ENCODE assay signal across 6 cellular contexts in genomic region chr3:52198643-52199608, GRCh38. TPM values are rescaled to one million over a fixed set of nuclear protein-coding genes. Genes with fewer than 3 reads are reported as not detected.
DNase-seq lines count a peak whose midpoint lies in the region; ATAC-seq and TF ChIP-seq lines count a peak whose summit lies in the region.

No MANE protein-coding gene starts in this region.

- peak overlapping the region; percentile 99 for H3K4me3 Mint-ChIP-seq in activated T-helper 2 cell treated with anti-CD3 and anti-CD28 coated beads, Interferon-gamma antibody, Interleukin-2, Interleukin-4, amounts not matched to agents 10 μg/mL and 5 μg/mL and 100 μg/mL, durations not matched to agents 14 hours and 24 hours and 36 hours (ENCODE audit: low read depth)

- H3K36me3 Mint-ChIP-seq in activated T-helper 2 cell treated with anti-CD3 and anti-CD28 coated beads, Interferon-gamma antibody, Interleukin-2, Interleukin-4, amounts not matched to agents 10 μg/mL and 5 μg/mL and 100 μg/mL, durations not matched to agents 14 hours and 24 hours and 36 hours (ENCODE audit: low read depth): peaks cover 52% of the 10 kb centered on the region

- intact Hi-C loops in activated T-helper 2 cell treated with anti-CD3 and anti-CD28 coated beads, Interferon-gamma antibody, Interleukin-2, Interleukin-4, amounts not matched to agents 10 μg/mL and 5 μg/mL and 100 μg/mL, durations not matched to agents 14 hours and 24 hours and 36 hours (cut with micrococcal nuclease): loop anchor here (1.0 to 5.0 kb wide), 3 partner anchors 45 to 202 kb away; partner anchors contain the start of genes DUSP7, POC1A and RPL29

- no peak overlapping the region for H3K4ac ChIP-seq in mesendoderm (ENCODE audit: low read depth, low read length)

- no peak overlapping the region for H4K8ac ChIP-seq in mesendoderm (ENCODE audit: low read depth, low read length)

- peak overlapping the region; percentile 83 for H3K27ac ChIP-seq in DND-41 (ENCODE audit: low read length)
- no peak overlapping the region for H3K27ac ChIP-seq in mesendoderm (ENCODE audit: low read depth, low read length)

- H3K36me3 ChIP-seq in DND-41 (ENCODE audit: insufficient read depth, low read length) (peaks cover 41% of the 10 kb centered on the region), mesendoderm (ENCODE audit: control insufficient read depth, insufficient read depth, low read length) (peaks cover 5% of the 10 kb centered on the region)

- H3K9me3 Mint-ChIP-seq in activated T-helper 2 cell treated with anti-CD3 and anti-CD28 coated beads, Interferon-gamma antibody, Interleukin-2, Interleukin-4, amounts not matched to agents 10 μg/mL and 5 μg/mL and 100 μg/mL, durations not matched to agents 14 hours and 24 hours and 36 hours: no peaks in the 10 kb centered on the region

- DNase-seq in DND-41 (no peak), mesendoderm (no peak), hepatic stellate cell (ENCODE audit: low spot score) (no peak), NCI-H2029 (lab: John Stamatoyannopoulos, UW) (no peak)
- no peak for DNase-seq in activated T-helper 2 cell treated with anti-CD3 and anti-CD28 coated beads, Interferon-gamma antibody, Interleukin-2, Interleukin-4, amounts not matched to agents 10 μg/mL and 5 μg/mL and 100 μg/mL, durations not matched to agents 14 hours and 24 hours and 36 hours (ENCODE audit: low spot score)

- no peak for ATAC-seq in DND-41 (ENCODE audit: insufficient read depth, low read depth)
- no peak for ATAC-seq in HG02884 (IDR thresholded peaks at IDR 0.05; ENCODE audit: unreplicated experiment)

- H3K9ac ChIP-seq in DND-41 (ENCODE audit: low read depth, low read length) (peak overlapping the region; percentile 86), mesendoderm (ENCODE audit: low read length) (peak overlapping the region; percentile 97)

- TF ChIP-seq CTCF in DND-41 (IDR thresholded peaks at IDR 0.05; ENCODE audit: borderline replicate concordance, extremely low read depth, low read length, poor library complexity, severe bottlenecking): no peak

- H2BK120ac ChIP-seq in mesendoderm (ENCODE audit: low read depth, low read length): no peak overlapping the region

- H3K79me2 ChIP-seq in DND-41 (ENCODE audit: insufficient read depth, low read length) (peaks cover 24% of the 10 kb centered on the region), mesendoderm (ENCODE audit: control insufficient read depth, insufficient read depth, low read length) (peaks cover 3% of the 10 kb centered on the region)

- H3K27ac Mint-ChIP-seq in activated T-helper 2 cell treated with anti-CD3 and anti-CD28 coated beads, Interferon-gamma antibody, Interleukin-2, Interleukin-4, amounts not matched to agents 10 μg/mL and 5 μg/mL and 100 μg/mL, durations not matched to agents 14 hours and 24 hours and 36 hours: peak overlapping the region; percentile 88

- H3K18ac ChIP-seq in mesendoderm (ENCODE audit: low read length): peak overlapping the region; percentile 51

- peak overlapping the region; percentile 72 to 87 for H3K4me3 ChIP-seq in DND-41 (ENCODE audit: low read depth in 1 of 2, low read length in 2 of 2)
- H3K4me3 ChIP-seq in mesendoderm (ENCODE audit: low read length): peak overlapping the region; percentile 91

- no peaks in the 10 kb centered on the region for H3K9me3 ChIP-seq in DND-41 (ENCODE audit: insufficient read depth, low read length, severe bottlenecking)

- 0 out of 2 replicates have a peak, but pooled peaks cover 3% of the 10 kb centered on the region for H4K20me1 ChIP-seq in DND-41 (ENCODE audit: insufficient read depth, low read length)

- H3K23ac ChIP-seq in mesendoderm (ENCODE audit: low read length): no peak overlapping the region

- H3K4me2 ChIP-seq in DND-41 (ENCODE audit: insufficient read depth, low read length) (peak overlapping the region; percentile 97), mesendoderm (ENCODE audit: low read length) (peak overlapping the region; percentile 45)

- peaks cover 29% of the 10 kb centered on the region for H3K4me1 ChIP-seq in DND-41 (ENCODE audit: insufficient read depth, low read length)
- H3K4me1 ChIP-seq in mesendoderm (ENCODE audit: control insufficient read depth, low read depth, low read length): no peaks in the 10 kb centered on the region

- H3K27me3 Mint-ChIP-seq in activated T-helper 2 cell treated with anti-CD3 and anti-CD28 coated beads, Interferon-gamma antibody, Interleukin-2, Interleukin-4, amounts not matched to agents 10 μg/mL and 5 μg/mL and 100 μg/mL, durations not matched to agents 14 hours and 24 hours and 36 hours (ENCODE audit: low read depth): no peaks in the 10 kb centered on the region

- peak overlapping the region; percentile 98 for H3K56ac ChIP-seq in mesendoderm (ENCODE audit: low read length)

- peaks cover 54% of the 10 kb centered on the region for H3K4me1 Mint-ChIP-seq in activated T-helper 2 cell treated with anti-CD3 and anti-CD28 coated beads, Interferon-gamma antibody, Interleukin-2, Interleukin-4, amounts not matched to agents 10 μg/mL and 5 μg/mL and 100 μg/mL, durations not matched to agents 14 hours and 24 hours and 36 hours (ENCODE audit: low read depth)

- H2BK5ac ChIP-seq in mesendoderm (ENCODE audit: low read length): no peak overlapping the region

- H2AK5ac ChIP-seq in mesendoderm (ENCODE audit: low read length): no peak overlapping the region

- H2AFZ ChIP-seq in DND-41 (ENCODE audit: low read depth, low read length): peak overlapping the region; percentile 90

- H3K27me3 ChIP-seq in DND-41 (ENCODE audit: insufficient read depth, low read length, poor library complexity) (no peaks in the 10 kb centered on the region), mesendoderm (ENCODE audit: insufficient read depth, low read length, poor library complexity) (no peaks in the 10 kb centered on the region)

- WGBS in mesendoderm (ENCODE audit: extremely low coverage, insufficient coverage, low lambda C conversion rate): no CpG with 5 or more reads among the region's 14 CpGs

- no peak overlapping the region for H2BK15ac ChIP-seq in mesendoderm (replicated peaks; ENCODE audit: low read depth)

- H3K79me1 ChIP-seq in mesendoderm (ENCODE audit: low read length): peaks cover 7% of the 10 kb centered on the region

- no peak overlapping the region for H4K5ac ChIP-seq in mesendoderm (ENCODE audit: low read length)

RNA-seq across cellular contexts. Expression of gene ALAS1, which starts 1.0 kb away (rescaled TPM):
- 117 and 123 TPM in 2 replicates for total RNA-seq in activated T-helper 2 cell treated with anti-CD3 and anti-CD28 coated beads, Interferon-gamma antibody, Interleukin-2, Interleukin-4, amounts not matched to agents 10 μg/mL and 5 μg/mL and 100 μg/mL, durations not matched to agents 14 hours and 24 hours and 36 hours
- 27.9 TPM for polyA plus RNA-seq in mesendoderm (2013, experiment 1 of 2)
- polyA plus RNA-seq in mesendoderm (2013, experiment 2 of 2): 28.4 TPM

RNA-seq across cellular contexts. Expression of gene TLR9, which starts 26.5 kb away (rescaled TPM):
- total RNA-seq in activated T-helper 2 cell treated with anti-CD3 and anti-CD28 coated beads, Interferon-gamma antibody, Interleukin-2, Interleukin-4, amounts not matched to agents 10 μg/mL and 5 μg/mL and 100 μg/mL, durations not matched to agents 14 hours and 24 hours and 36 hours: 0.32 and 0.50 TPM in 2 replicates
- not detected for polyA plus RNA-seq in mesendoderm (2013, experiment 1 of 2)
- 0.01 TPM for polyA plus RNA-seq in mesendoderm (2013, experiment 2 of 2)

RNA-seq across cellular contexts. Expression of gene TWF2, which starts 40.0 kb away (rescaled TPM):
- total RNA-seq in activated T-helper 2 cell treated with anti-CD3 and anti-CD28 coated beads, Interferon-gamma antibody, Interleukin-2, Interleukin-4, amounts not matched to agents 10 μg/mL and 5 μg/mL and 100 μg/mL, durations not matched to agents 14 hours and 24 hours and 36 hours: 89.7 and 91.1 TPM in 2 replicates
- polyA plus RNA-seq in mesendoderm (2013, experiment 1 of 2): 29.5 TPM
- 29.7 TPM for polyA plus RNA-seq in mesendoderm (2013, experiment 2 of 2)

RNA-seq across cellular contexts. Expression of gene POC1A, which starts 44.7 kb away (rescaled TPM):
- 20.4 and 22.2 TPM in 2 replicates for total RNA-seq in activated T-helper 2 cell treated with anti-CD3 and anti-CD28 coated beads, Interferon-gamma antibody, Interleukin-2, Interleukin-4, amounts not matched to agents 10 μg/mL and 5 μg/mL and 100 μg/mL, durations not matched to agents 14 hours and 24 hours and 36 hours
- polyA plus RNA-seq in mesendoderm (2013, experiment 1 of 2): 14.1 TPM
- polyA plus RNA-seq in mesendoderm (2013, experiment 2 of 2): 13.8 TPM

RNA-seq across cellular contexts. Expression of gene PPM1M, which starts 46.6 kb away (rescaled TPM):
- 44.7 and 46.4 TPM in 2 replicates for total RNA-seq in activated T-helper 2 cell treated with anti-CD3 and anti-CD28 coated beads, Interferon-gamma antibody, Interleukin-2, Interleukin-4, amounts not matched to agents 10 μg/mL and 5 μg/mL and 100 μg/mL, durations not matched to agents 14 hours and 24 hours and 36 hours
- polyA plus RNA-seq in mesendoderm (2013, experiment 1 of 2): 2.1 TPM
- polyA plus RNA-seq in mesendoderm (2013, experiment 2 of 2): 1.8 TPM
